Comparison of ENCODE assay signal across 13 cellular contexts in the genomic region with DNA sequence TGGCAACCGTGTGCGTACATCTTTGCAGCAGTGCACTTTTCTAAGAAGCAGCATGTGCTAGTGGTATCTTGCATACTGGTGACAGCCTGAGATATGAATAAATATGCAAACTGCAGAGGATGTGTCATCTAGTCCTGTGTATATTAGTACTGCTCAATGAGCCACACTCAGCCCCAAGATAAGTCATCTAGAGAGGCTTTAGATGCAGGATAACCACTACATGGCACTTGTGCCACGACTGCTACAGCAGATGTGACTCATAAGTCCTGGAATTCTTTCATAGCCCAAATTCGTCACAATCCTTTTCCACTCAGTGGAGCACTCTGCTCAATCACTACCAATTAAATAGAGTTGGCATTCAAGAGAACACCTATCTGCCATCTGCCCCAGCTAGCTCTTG.
DNase-seq lines count a peak whose midpoint lies in the region; ATAC-seq and TF ChIP-seq lines count a peak whose summit lies in the region.
"Had no signal": no experiment of that assay in that cellular context is flagged by ENCODE, and none has a peak within 500 bp of the region (broad histone marks: within the 10 kb centered on the region; RNA-seq: fewer than 3 reads in every experiment).

No MANE protein-coding gene starts in this region.

- 67% methylated on average over 4 of the region's 4 CpGs for WGBS in suprapubic skin

- H3K27ac ChIP-seq in suprapubic skin: peak overlapping the region; percentile 46
- H3K27ac ChIP-seq: sigmoid colon, tibial artery had no signal

- no peak overlapping the region for H3K4me3 ChIP-seq in suprapubic skin
- H3K4me3 ChIP-seq: sigmoid colon, tibial artery had no signal

- no peak overlapping the region for H3K4me3 Mint-ChIP-seq in activated T-cell treated with anti-CD3 and anti-CD28 coated beads, Interleukin-2, amount 50 U/mL, for 4 hours
- H3K4me3 Mint-ChIP-seq in activated T-cell treated with anti-CD3 and anti-CD28 coated beads, Interleukin-2, amount 50 U/mL, for 24 hours: no peak overlapping the region
- H3K4me3 Mint-ChIP-seq in activated CD4-positive, alpha-beta memory T cell treated with anti-CD3 and anti-CD28 coated beads, Interleukin-2, amount 10 ng/mL, durations not matched to agents 7 days and 5 days: no peak overlapping the region
- H3K4me3 Mint-ChIP-seq: naive thymus-derived CD4-positive, alpha-beta T cell had no signal

- TF ChIP-seq CTCF in suprapubic skin (IDR thresholded peaks at IDR 0.05): no peak

- DNase-seq in activated T-cell treated with anti-CD3 and anti-CD28 coated beads, Interleukin-2, amount 50 U/mL, for 4 hours: no peak
- DNase-seq in activated T-cell treated with anti-CD3 and anti-CD28 coated beads, Interleukin-2, amount 50 U/mL, for 24 hours: no peak
- DNase-seq in T1000 (lab: John Stamatoyannopoulos, UW) (peak; percentile 80), inferior parietal cortex (ENCODE audit: extremely low spot score) (peak; percentile 42), suprapubic skin (ENCODE audit: low spot score in 2 of 2) (no peak), NCI-H2171 (lab: John Stamatoyannopoulos, UW) (no peak), GDM1 (lab: John Stamatoyannopoulos, UW) (no peak)
- DNase-seq in activated CD4-positive, alpha-beta memory T cell treated with anti-CD3 and anti-CD28 coated beads, Interleukin-2, amount 10 ng/mL, durations not matched to agents 7 days and 5 days: no peak
- DNase-seq: DMS79; naive thymus-derived CD4-positive, alpha-beta T cell; NCI-H510A treated with DMSO at 0.1 percent for 48 hours; sigmoid colon; tibial artery had no signal

- H3K36me3 ChIP-seq in suprapubic skin: no peaks in the 10 kb centered on the region
- H3K36me3 ChIP-seq: sigmoid colon, tibial artery had no signal

- no peak for TF ChIP-seq EP300 in suprapubic skin (IDR thresholded peaks at IDR 0.05)

- no peaks in the 10 kb centered on the region for H3K27me3 ChIP-seq in suprapubic skin
- H3K27me3 ChIP-seq: sigmoid colon, tibial artery had no signal

- TF ChIP-seq POLR2A in suprapubic skin (IDR thresholded peaks at IDR 0.05): no peak

- peaks cover 4% of the 10 kb centered on the region for H3K4me1 ChIP-seq in suprapubic skin
- H3K4me1 ChIP-seq: sigmoid colon, tibial artery had no signal

- no peaks in the 10 kb centered on the region for H3K27me3 Mint-ChIP-seq in activated T-cell treated with anti-CD3 and anti-CD28 coated beads, Interleukin-2, amount 50 U/mL, for 4 hours (ENCODE audit: low read depth)
- H3K27me3 Mint-ChIP-seq in activated T-cell treated with anti-CD3 and anti-CD28 coated beads, Interleukin-2, amount 50 U/mL, for 24 hours: no peaks in the 10 kb centered on the region
- peaks cover 3% of the 10 kb centered on the region for H3K27me3 Mint-ChIP-seq in activated CD4-positive, alpha-beta memory T cell treated with anti-CD3 and anti-CD28 coated beads, Interleukin-2, amount 10 ng/mL, durations not matched to agents 7 days and 5 days

- H3K9me3 Mint-ChIP-seq in activated T-cell treated with anti-CD3 and anti-CD28 coated beads, Interleukin-2, amount 50 U/mL, for 4 hours: no peaks in the 10 kb centered on the region
- H3K9me3 Mint-ChIP-seq in activated T-cell treated with anti-CD3 and anti-CD28 coated beads, Interleukin-2, amount 50 U/mL, for 24 hours: no peaks in the 10 kb centered on the region
- no peaks in the 10 kb centered on the region for H3K9me3 Mint-ChIP-seq in activated CD4-positive, alpha-beta memory T cell treated with anti-CD3 and anti-CD28 coated beads, Interleukin-2, amount 10 ng/mL, durations not matched to agents 7 days and 5 days

- POLR2A ChIA-PET in activated CD4-positive, alpha-beta memory T cell treated with anti-CD3 and anti-CD28 coated beads, Interleukin-2, amount 10 ng/mL, durations not matched to agents 7 days and 5 days (lab: Charles Lee): no interaction called here

- ATAC-seq in activated T-cell treated with anti-CD3 and anti-CD28 coated beads, Interleukin-2, amount 50 U/mL, for 4 hours: peak; percentile 65 to 66
- ATAC-seq: naive thymus-derived CD4-positive, alpha-beta T cell had no signal

- H3K4me1 Mint-ChIP-seq in activated T-cell treated with anti-CD3 and anti-CD28 coated beads, Interleukin-2, amount 50 U/mL, for 4 hours (ENCODE audit: low read depth): peaks cover 17% of the 10 kb centered on the region
- H3K4me1 Mint-ChIP-seq in activated T-cell treated with anti-CD3 and anti-CD28 coated beads, Interleukin-2, amount 50 U/mL, for 24 hours (ENCODE audit: low read depth): peaks cover 22% of the 10 kb centered on the region
- no peaks in the 10 kb centered on the region for H3K4me1 Mint-ChIP-seq in activated CD4-positive, alpha-beta memory T cell treated with anti-CD3 and anti-CD28 coated beads, Interleukin-2, amount 10 ng/mL, durations not matched to agents 7 days and 5 days

- no peaks in the 10 kb centered on the region for H3K36me3 Mint-ChIP-seq in activated T-cell treated with anti-CD3 and anti-CD28 coated beads, Interleukin-2, amount 50 U/mL, for 4 hours (ENCODE audit: insufficient read depth)
- H3K36me3 Mint-ChIP-seq in activated T-cell treated with anti-CD3 and anti-CD28 coated beads, Interleukin-2, amount 50 U/mL, for 24 hours (ENCODE audit: low read depth): no peaks in the 10 kb centered on the region
- H3K36me3 Mint-ChIP-seq in activated CD4-positive, alpha-beta memory T cell treated with anti-CD3 and anti-CD28 coated beads, Interleukin-2, amount 10 ng/mL, durations not matched to agents 7 days and 5 days (ENCODE audit: low read depth): no peaks in the 10 kb centered on the region
- H3K36me3 Mint-ChIP-seq: naive thymus-derived CD4-positive, alpha-beta T cell had no signal

- CTCF ChIA-PET in activated CD4-positive, alpha-beta memory T cell treated with anti-CD3 and anti-CD28 coated beads, Interleukin-2, amount 10 ng/mL, durations not matched to agents 7 days and 5 days (lab: Charles Lee): no interaction called here

- no peak overlapping the region for H3K27ac Mint-ChIP-seq in activated T-cell treated with anti-CD3 and anti-CD28 coated beads, Interleukin-2, amount 50 U/mL, for 24 hours
- no peak overlapping the region for H3K27ac Mint-ChIP-seq in activated CD4-positive, alpha-beta memory T cell treated with anti-CD3 and anti-CD28 coated beads, Interleukin-2, amount 10 ng/mL, durations not matched to agents 7 days and 5 days
- H3K27ac Mint-ChIP-seq: naive thymus-derived CD4-positive, alpha-beta T cell had no signal

- H3K9me3 ChIP-seq in suprapubic skin: no peaks in the 10 kb centered on the region
- H3K9me3 ChIP-seq: sigmoid colon, tibial artery had no signal

Comparison
In these comparisons a context has a peak if more than half of its experiments do, and no peak if none do; other contexts are left out.
1. DNase-seq: peak in T1000 (single experiment) and inferior parietal cortex (single experiment); none in activated T-cell treated with anti-CD3 and anti-CD28 coated beads, Interleukin-2, amount 50 U/mL, for 4 hours (single experiment), activated T-cell treated with anti-CD3 and anti-CD28 coated beads, Interleukin-2, amount 50 U/mL, for 24 hours (single experiment), suprapubic skin (0 of 2), NCI-H2171 (single experiment), GDM1 (single experiment) and activated CD4-positive, alpha-beta memory T cell treated with anti-CD3 and anti-CD28 coated beads, Interleukin-2, amount 10 ng/mL, durations not matched to agents 7 days and 5 days (single experiment).